ENCODE assay signal across 10 cellular contexts in the genomic region with DNA sequence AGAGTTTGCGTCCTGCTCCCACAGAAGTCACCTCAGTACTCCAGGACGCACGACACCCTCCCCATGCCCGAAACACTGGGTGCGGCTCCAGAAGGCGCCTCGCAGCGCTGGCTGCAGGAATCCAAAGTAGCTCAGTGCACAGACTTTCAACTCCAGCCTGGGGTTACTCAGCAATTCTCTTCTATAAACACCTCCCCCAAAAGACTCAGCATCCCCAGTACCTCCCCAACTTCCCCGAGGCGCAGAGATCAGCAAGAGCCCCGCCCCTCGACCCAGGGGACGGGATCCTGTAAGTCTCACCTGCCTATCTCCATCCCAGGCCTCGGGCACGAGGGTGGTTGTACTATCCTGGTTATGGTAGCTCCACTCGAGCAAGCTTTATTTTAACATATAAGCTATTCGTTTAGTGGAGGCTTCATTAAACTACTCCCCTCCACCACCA.
DNase-seq lines count a peak whose midpoint lies in the region; ATAC-seq and TF ChIP-seq lines count a peak whose summit lies in the region.
"Had no signal": no experiment of that assay in that cellular context is flagged by ENCODE, and none has a peak within 500 bp of the region (broad histone marks: within the 10 kb centered on the region; RNA-seq: fewer than 3 reads in every experiment).

No MANE protein-coding gene starts in this region.

- peaks cover 6% of the 10 kb centered on the region for H3K27me3 ChIP-seq in vagina

- TF ChIP-seq POLR2A in vagina (IDR thresholded peaks at IDR 0.05) = no peak

- no peak overlapping the region for H3K27ac ChIP-seq in vagina

- no peak overlapping the region for H3K27ac Mint-ChIP-seq in activated T-helper 1 cell treated with anti-CD3 and anti-CD28 coated beads, Interleukin-12 subunit alpha, Interleukin-12 subunit beta, Interleukin-2, Interleukin-4 antibody, amounts not matched to agents 30 ng/mL and 10 ng/mL and 1 ng/mL, durations not matched to agents 14 hours and 24 hours and 36 hours

- ATAC-seq in GM21528 (IDR thresholded peaks at IDR 0.05; ENCODE audit: low FRiP score, unreplicated experiment) = no peak
- ATAC-seq in GM21360 (IDR thresholded peaks at IDR 0.05; ENCODE audit: unreplicated experiment) = no peak

- DNase-seq in stimulated activated CD4-positive, alpha-beta T cell treated with anti-CD3 and anti-CD28 coated beads, Interleukin-4, amount 100 ng/mL, for 1 hour = peak; percentile 7
- no peak for DNase-seq in stimulated activated CD4-positive, alpha-beta T cell treated with anti-CD3 and anti-CD28 coated beads, Interleukin-4, amount 100 ng/mL, for 24 hours
- no peak for DNase-seq in activated T-helper 1 cell treated with anti-CD3 and anti-CD28 coated beads, Interleukin-12 subunit alpha, Interleukin-12 subunit beta, Interleukin-2, Interleukin-4 antibody, amounts not matched to agents 30 ng/mL and 10 ng/mL and 1 ng/mL, durations not matched to agents 14 hours and 24 hours and 36 hours (ENCODE audit: low spot score)
- DNase-seq in vagina (ENCODE audit: extremely low spot score in 2 of 2) (no peak), NCI-H748 treated with DMSO at 0.1 percent for 48 hours (lab: John Stamatoyannopoulos, UW) (no peak)
- DNase-seq: hypothalamus, NCI-H345 had no signal

- H3K4me1 ChIP-seq in vagina = peaks cover 26% of the 10 kb centered on the region

- H3K4me1 Mint-ChIP-seq in activated T-helper 1 cell treated with anti-CD3 and anti-CD28 coated beads, Interleukin-12 subunit alpha, Interleukin-12 subunit beta, Interleukin-2, Interleukin-4 antibody, amounts not matched to agents 30 ng/mL and 10 ng/mL and 1 ng/mL, durations not matched to agents 14 hours and 24 hours and 36 hours (ENCODE audit: low read depth) = peaks cover 16% of the 10 kb centered on the region

- no peaks in the 10 kb centered on the region for H3K9me3 Mint-ChIP-seq in activated T-helper 1 cell treated with anti-CD3 and anti-CD28 coated beads, Interleukin-12 subunit alpha, Interleukin-12 subunit beta, Interleukin-2, Interleukin-4 antibody, amounts not matched to agents 30 ng/mL and 10 ng/mL and 1 ng/mL, durations not matched to agents 14 hours and 24 hours and 36 hours

- no peaks in the 10 kb centered on the region for H3K36me3 ChIP-seq in vagina

- TF ChIP-seq CTCF in vagina (IDR thresholded peaks at IDR 0.05) = no peak

- H3K36me3 Mint-ChIP-seq in activated T-helper 1 cell treated with anti-CD3 and anti-CD28 coated beads, Interleukin-12 subunit alpha, Interleukin-12 subunit beta, Interleukin-2, Interleukin-4 antibody, amounts not matched to agents 30 ng/mL and 10 ng/mL and 1 ng/mL, durations not matched to agents 14 hours and 24 hours and 36 hours (ENCODE audit: low read depth) = no peaks in the 10 kb centered on the region

- H3K27me3 Mint-ChIP-seq in activated T-helper 1 cell treated with anti-CD3 and anti-CD28 coated beads, Interleukin-12 subunit alpha, Interleukin-12 subunit beta, Interleukin-2, Interleukin-4 antibody, amounts not matched to agents 30 ng/mL and 10 ng/mL and 1 ng/mL, durations not matched to agents 14 hours and 24 hours and 36 hours (ENCODE audit: insufficient read depth) = peaks cover 44% of the 10 kb centered on the region

- peak overlapping the region; percentile 54 for H3K4me3 Mint-ChIP-seq in activated T-helper 1 cell treated with anti-CD3 and anti-CD28 coated beads, Interleukin-12 subunit alpha, Interleukin-12 subunit beta, Interleukin-2, Interleukin-4 antibody, amounts not matched to agents 30 ng/mL and 10 ng/mL and 1 ng/mL, durations not matched to agents 14 hours and 24 hours and 36 hours

- no peaks in the 10 kb centered on the region for H3K9me3 ChIP-seq in iPS-18c (ENCODE audit: control insufficient read depth, insufficient read depth, low read length)
- no peaks in the 10 kb centered on the region for H3K9me3 ChIP-seq in vagina

- intact Hi-C loops in activated T-helper 1 cell treated with anti-CD3 and anti-CD28 coated beads, Interleukin-12 subunit alpha, Interleukin-12 subunit beta, Interleukin-2, Interleukin-4 antibody, amounts not matched to agents 30 ng/mL and 10 ng/mL and 1 ng/mL, durations not matched to agents 14 hours and 24 hours and 36 hours (cut with micrococcal nuclease) = no loop called here
- intact Hi-C loops in vagina (cut with DNase I) = no loop called here

- H3K4me3 ChIP-seq in iPS-18c (ENCODE audit: insufficient read depth, low read depth, low read length) (peak overlapping the region; percentile 68; the same call in 1 of the 2 replicates), vagina (peak overlapping the region; percentile 31 to 43)
